24 cellular contexts compared by ENCODE assay signal in genomic region chr6:903746-904145, GRCh38.
A peak's percentile ranks its signal among the peaks of the same experiment; 100 is the strongest.
DNase-seq lines count a peak whose midpoint lies in the region; ATAC-seq, FAIRE-seq and TF ChIP-seq lines count a peak whose summit lies in the region.
"Had no signal": no experiment of that assay in that cellular context is flagged by ENCODE, and none has a peak within 500 bp of the region (broad histone marks: within the 10 kb centered on the region; RNA-seq: fewer than 3 reads in every experiment).

No MANE protein-coding gene starts in this region.

- no peak overlapping the region for H3K27ac ChIP-seq in HepG2 (ENCODE audit: extremely low read length, insufficient read depth, low read length)
- H3K27ac ChIP-seq in right lobe of liver, result no peak overlapping the region

- H3K9ac ChIP-seq in HepG2 (ENCODE audit: insufficient read depth, low read depth, low read length), result no peak overlapping the region

- H3K4me1 Mint-ChIP-seq in stimulated activated naive CD8-positive, alpha-beta T cell treated with anti-CD3 and anti-CD28 coated beads, Interleukin-15, amount 100 ng/mL, for 72 hours, result no peaks in the 10 kb centered on the region
- H3K4me1 Mint-ChIP-seq: activated CD4-positive, alpha-beta T cell treated with anti-CD3 and anti-CD28 coated beads, Interleukin-2, amount 10 ng/mL, durations not matched to agents 7 days and 5 days; activated naive CD8-positive, alpha-beta T cell treated with anti-CD3 and anti-CD28 coated beads, Interleukin-2, amount 10 ng/mL, durations not matched to agents 7 days and 5 days; memory B cell had no signal

- TF ChIP-seq EP300 in HepG2 (IDR thresholded peaks at IDR 0.05; ENCODE audit: low read depth in 2 of 2, low read length in 2 of 2) (no peak), HepG2 (CRISPR knock-in tag; IDR thresholded peaks at IDR 0.05; ENCODE audit: borderline replicate concordance) (no peak)

- no peak overlapping the region for H3K4me2 ChIP-seq in HepG2 (ENCODE audit: low read depth, low read length)

- no peak overlapping the region for H3K4me3 Mint-ChIP-seq in stimulated activated naive CD8-positive, alpha-beta T cell treated with anti-CD3 and anti-CD28 coated beads, Interleukin-15, amount 100 ng/mL, for 72 hours
- H3K4me3 Mint-ChIP-seq: activated CD4-positive, alpha-beta T cell treated with anti-CD3 and anti-CD28 coated beads, Interleukin-2, amount 10 ng/mL, durations not matched to agents 7 days and 5 days; activated naive CD8-positive, alpha-beta T cell treated with anti-CD3 and anti-CD28 coated beads, Interleukin-2, amount 10 ng/mL, durations not matched to agents 7 days and 5 days; H9; memory B cell had no signal

- no peaks in the 10 kb centered on the region for H3K36me3 ChIP-seq in HepG2 (replicated peaks in 1 of 2; ENCODE audit: control insufficient read depth in 1 of 2, insufficient read depth in 2 of 2, low read length in 2 of 2)
- no peaks in the 10 kb centered on the region for H3K36me3 ChIP-seq in right lobe of liver

- TF ChIP-seq POLR2A in HepG2 (IDR thresholded peaks at IDR 0.05; ENCODE audit: insufficient read depth in 1 of 2, low read depth in 2 of 2, low read length in 2 of 2) (no peak), right lobe of liver (IDR thresholded peaks at IDR 0.05) (no peak)

- no peak overlapping the region for H3K27ac Mint-ChIP-seq in stimulated activated naive CD8-positive, alpha-beta T cell treated with anti-CD3 and anti-CD28 coated beads, Interleukin-15, amount 100 ng/mL, for 72 hours
- H3K27ac Mint-ChIP-seq: activated CD4-positive, alpha-beta T cell treated with anti-CD3 and anti-CD28 coated beads, Interleukin-2, amount 10 ng/mL, durations not matched to agents 7 days and 5 days; activated naive CD8-positive, alpha-beta T cell treated with anti-CD3 and anti-CD28 coated beads, Interleukin-2, amount 10 ng/mL, durations not matched to agents 7 days and 5 days; activated T-helper 2 cell treated with anti-CD3 and anti-CD28 coated beads, Interferon-gamma antibody, Interleukin-2, Interleukin-4, amounts not matched to agents 10 μg/mL and 5 μg/mL and 100 μg/mL, durations not matched to agents 14 hours and 24 hours and 36 hours; memory B cell had no signal

- H3K9me3 ChIP-seq in HepG2 (ENCODE audit: low read length), result no peaks in the 10 kb centered on the region
- H3K9me3 ChIP-seq in right lobe of liver, result no peaks in the 10 kb centered on the region

- H3K9me3 Mint-ChIP-seq in stimulated activated naive CD8-positive, alpha-beta T cell treated with anti-CD3 and anti-CD28 coated beads, Interleukin-15, amount 100 ng/mL, for 72 hours, result no peaks in the 10 kb centered on the region
- H3K9me3 Mint-ChIP-seq: activated CD4-positive, alpha-beta T cell treated with anti-CD3 and anti-CD28 coated beads, Interleukin-2, amount 10 ng/mL, durations not matched to agents 7 days and 5 days; activated naive CD8-positive, alpha-beta T cell treated with anti-CD3 and anti-CD28 coated beads, Interleukin-2, amount 10 ng/mL, durations not matched to agents 7 days and 5 days; activated T-helper 2 cell treated with anti-CD3 and anti-CD28 coated beads, Interferon-gamma antibody, Interleukin-2, Interleukin-4, amounts not matched to agents 10 μg/mL and 5 μg/mL and 100 μg/mL, durations not matched to agents 14 hours and 24 hours and 36 hours; H9; memory B cell had no signal

- H3K4me1 ChIP-seq in HepG2 (ENCODE audit: insufficient read depth, low read length) (peaks cover 30% of the 10 kb centered on the region), right lobe of liver (peaks cover 0 to 20% (median 0%) of the 10 kb centered on the region in 4 donors)

- no peak for TF ChIP-seq RAD21 in HepG2 (CRISPR knock-in tag; IDR thresholded peaks at IDR 0.05)

- H3K79me2 ChIP-seq in HepG2 (ENCODE audit: insufficient read depth, low read length), result no peaks in the 10 kb centered on the region

- in situ Hi-C loops in HepG2 (cut with HindIII; ENCODE audit: extremely low pct_ligation_motif_present, low pct_unique_long_range_greater_than_20kb), result no loop called here

- intact Hi-C loops in HepG2 (cut with micrococcal nuclease; ENCODE audit: unreplicated experiment) (loop anchor here (5.0 to 10.0 kb wide), 2 partner anchors 109 to 494 kb away; no protein-coding TSS in a partner anchor), right lobe of liver (cut with DNase I) (no loop called here)

- no peaks in the 10 kb centered on the region for H4K20me1 ChIP-seq in HepG2 (ENCODE audit: insufficient read depth, low read length)

- no TSS peak for BruUV-seq in HepG2 (replicated peaks; lab: Mats Ljungman, UMichigan)

- FAIRE-seq in HepG2 (lab: Jason Lieb, UNC), result peak; percentile 4
- FAIRE-seq: bronchial epithelial cell had no signal

- no peak for ATAC-seq in HepG2
- no peak for ATAC-seq in right lobe of liver
- no peak for ATAC-seq in stimulated activated naive CD8-positive, alpha-beta T cell treated with anti-CD3 and anti-CD28 coated beads, Interleukin-15, amount 100 ng/mL, for 72 hours

- TF ChIP-seq CTCF in HepG2 (CRISPR knock-in tag; IDR thresholded peaks at IDR 0.05), result no peak
- TF ChIP-seq CTCF in right lobe of liver (IDR thresholded peaks at IDR 0.05), result no peak
- TF ChIP-seq CTCF in fibroblast of mammary gland (conservative IDR thresholded peaks at IDR 0.05; ENCODE audit: control insufficient read depth, insufficient read depth, low read depth, low read length), result no peak

- DNase-seq in HepG2 (ENCODE audit: low spot score), result no peak
- no peak for DNase-seq in right lobe of liver
- peak; percentile 4 for DNase-seq in NCI-H226
- peak; percentile 4 for DNase-seq in fibroblast of mammary gland (ENCODE audit: low read depth)
- DNase-seq in NOMO-1 (lab: John Stamatoyannopoulos, UW; ENCODE audit: unreplicated experiment in 2 of 2), result no peak
- no peak for DNase-seq in NCI-H128 (lab: John Stamatoyannopoulos, UW; ENCODE audit: unreplicated experiment)
- no peak for DNase-seq in stimulated activated naive CD8-positive, alpha-beta T cell treated with anti-CD3 and anti-CD28 coated beads, Interleukin-15, amount 100 ng/mL, for 72 hours
- no peak for DNase-seq in NCI-H1694 (lab: John Stamatoyannopoulos, UW)
- DNase-seq: 8988T; activated CD4-positive, alpha-beta T cell treated with anti-CD3 and anti-CD28 coated beads, Interleukin-2, amount 10 ng/mL, durations not matched to agents 7 days and 5 days; activated naive CD8-positive, alpha-beta T cell treated with anti-CD3 and anti-CD28 coated beads, Interleukin-2, amount 10 ng/mL, durations not matched to agents 7 days and 5 days; foreskin melanocyte; H9; NCI-H1417; NCI-H2171 treated with DMSO at 0.1 percent for 48 hours; NCI-H69; nucleus accumbens; SHP77; stimulated activated CD4-positive, alpha-beta T cell treated with anti-CD3 and anti-CD28 coated beads, Interleukin-12 subunit alpha, Interleukin-12 subunit beta, amount 100 ng/mL, for 4 hours; stimulated activated CD8-positive, alpha-beta memory T cell treated with anti-CD3 and anti-CD28 coated beads, Interleukin-4, amount 100 ng/mL, for 48 hours; T-helper 1 cell had no signal

- H3K4me3 ChIP-seq in HepG2 (replicated peaks in 1 of 3; ENCODE audit: insufficient read depth in 1 of 3, low read depth in 2 of 3, low read length in 3 of 3) (no peak overlapping the region), right lobe of liver (no peak overlapping the region), fibroblast of mammary gland (ENCODE audit: control insufficient read depth, low read depth, low read length) (no peak overlapping the region)

- peaks cover 26% of the 10 kb centered on the region for H3K27me3 Mint-ChIP-seq in stimulated activated naive CD8-positive, alpha-beta T cell treated with anti-CD3 and anti-CD28 coated beads, Interleukin-15, amount 100 ng/mL, for 72 hours

- CTCF ChIA-PET in HepG2 (lab: Yijun Ruan, JAX; ENCODE audit: low intra/inter-chr PET ratio, low total read pairs), result no interaction called here

- H3K27me3 ChIP-seq in HepG2 (ENCODE audit: control insufficient read depth in 1 of 2, insufficient read depth in 2 of 2, low read length in 2 of 2) (peaks cover 2 to 15% of the 10 kb centered on the region in 2 experiments; a peak in 2 of 5 replicates), right lobe of liver (no peaks in the 10 kb centered on the region)

- 89% methylated on average over 6 of the region's 6 CpGs for WGBS in HepG2 (ENCODE audit: low lambda C conversion rate)
- WGBS in right lobe of liver (ENCODE audit: insufficient coverage, low coverage, low lambda C conversion rate, missing lambda C conversion rate), result 83% methylated on average over 6 of the region's 6 CpGs

- POLR2A ChIA-PET in HepG2 (lab: Yijun Ruan, JAX), result interaction anchor here (1.0 to 1.3 kb wide), 2 partner anchors 407 to 432 kb away, joined by 3 read pairs; no protein-coding TSS in a partner anchor

- no peak overlapping the region for H2AFZ ChIP-seq in HepG2 (ENCODE audit: low read length)

TF ChIP-seq in HepG2, 621 proteins besides CTCF, POLR2A, EP300 and RAD21 (continues in another document):
- TF ChIP-seq RFXAP (CRISPR knock-in tag; IDR thresholded peaks at IDR 0.05; ENCODE audit: borderline replicate concordance) (no peak), RXRA (CRISPR knock-in tag; IDR thresholded peaks at IDR 0.05) (no peak), YY1 (IDR thresholded peaks at IDR 0.05; ENCODE audit: insufficient read depth, insufficient replicate concordance, low read depth, low read length) (no peak), ZNF274 (CRISPR knock-in tag; IDR thresholded peaks at IDR 0.05) (no peak)
- TF ChIP-seq, protein P1, sequence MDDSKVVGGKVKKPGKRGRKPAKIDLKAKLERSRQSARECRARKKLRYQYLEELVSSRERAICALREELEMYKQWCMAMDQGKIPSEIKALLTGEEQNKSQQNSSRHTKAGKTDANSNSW (CRISPR knock-in tag; IDR thresholded peaks at IDR 0.05; ENCODE audit: borderline replicate concordance), result no peak
- TF ChIP-seq, protein P2, sequence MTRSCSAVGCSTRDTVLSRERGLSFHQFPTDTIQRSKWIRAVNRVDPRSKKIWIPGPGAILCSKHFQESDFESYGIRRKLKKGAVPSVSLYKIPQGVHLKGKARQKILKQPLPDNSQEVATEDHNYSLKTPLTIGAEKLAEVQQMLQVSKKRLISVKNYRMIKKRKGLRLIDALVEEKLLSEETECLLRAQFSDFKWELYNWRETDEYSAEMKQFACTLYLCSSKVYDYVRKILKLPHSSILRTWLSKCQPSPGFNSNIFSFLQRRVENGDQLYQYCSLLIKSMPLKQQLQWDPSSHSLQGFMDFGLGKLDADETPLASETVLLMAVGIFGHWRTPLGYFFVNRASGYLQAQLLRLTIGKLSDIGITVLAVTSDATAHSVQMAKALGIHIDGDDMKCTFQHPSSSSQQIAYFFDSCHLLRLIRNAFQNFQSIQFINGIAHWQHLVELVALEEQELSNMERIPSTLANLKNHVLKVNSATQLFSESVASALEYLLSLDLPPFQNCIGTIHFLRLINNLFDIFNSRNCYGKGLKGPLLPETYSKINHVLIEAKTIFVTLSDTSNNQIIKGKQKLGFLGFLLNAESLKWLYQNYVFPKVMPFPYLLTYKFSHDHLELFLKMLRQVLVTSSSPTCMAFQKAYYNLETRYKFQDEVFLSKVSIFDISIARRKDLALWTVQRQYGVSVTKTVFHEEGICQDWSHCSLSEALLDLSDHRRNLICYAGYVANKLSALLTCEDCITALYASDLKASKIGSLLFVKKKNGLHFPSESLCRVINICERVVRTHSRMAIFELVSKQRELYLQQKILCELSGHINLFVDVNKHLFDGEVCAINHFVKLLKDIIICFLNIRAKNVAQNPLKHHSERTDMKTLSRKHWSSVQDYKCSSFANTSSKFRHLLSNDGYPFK (CRISPR knock-in tag; IDR thresholded peaks at IDR 0.05; ENCODE audit: borderline replicate concordance), result no peak

Comparison
In these comparisons a context has a peak if more than half of its experiments do, and no peak if none do; other contexts are left out.
1. DNase-seq: peak in NCI-H226 (single experiment) and fibroblast of mammary gland (single experiment); none in HepG2 (single experiment), right lobe of liver (0 of 3), NOMO-1 (0 of 2), NCI-H128 (single experiment), stimulated activated naive CD8-positive, alpha-beta T cell treated with anti-CD3 and anti-CD28 coated beads, Interleukin-15, amount 100 ng/mL, for 72 hours (0 of 2) and NCI-H1694 (single experiment).